In the genomic region with DNA sequence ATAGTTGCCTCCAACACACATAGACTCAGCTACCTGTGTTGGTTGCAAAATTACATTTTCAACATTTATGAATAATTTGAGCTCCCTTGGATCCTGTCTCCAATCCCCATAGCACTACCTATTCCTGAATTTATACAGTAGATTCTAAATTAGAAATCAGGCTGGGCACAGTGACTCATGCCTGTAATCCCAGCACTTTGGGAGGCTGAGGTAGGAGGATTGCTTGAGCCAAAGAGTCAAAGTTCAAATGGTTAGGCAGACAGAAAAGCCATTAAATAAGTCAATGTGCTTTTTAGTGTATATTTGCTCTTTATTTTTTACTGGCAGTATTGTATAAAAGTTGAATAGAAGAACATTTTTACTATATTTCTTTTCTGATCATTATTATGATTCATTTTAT, we compare ENCODE assay signal across 21 cellular contexts.
"Had no signal": no experiment of that assay in that cellular context is flagged by ENCODE, and none has a peak within 500 bp of the region (broad histone marks: within the 10 kb centered on the region; RNA-seq: fewer than 3 reads in every experiment).

No MANE protein-coding gene starts in this region.

- ATAC-seq: heart left ventricle; natural killer cell treated with Interleukin-12 subunit alpha and Interleukin-12 subunit beta and Interleukin-15 and Interleukin-18, amount 100 ng/mL, for 72 hours; stimulated activated naive B cell treated with anti-CD40 and anti-IgM and Interleukin-4, amounts not matched to agents 10 μg/mL and 1 μg/mL and 100 μg/mL, for 72 hours; stimulated activated naive CD8-positive, alpha-beta T cell treated with anti-CD3 and anti-CD28 coated beads, Interleukin-15, Interleukin-2, amounts not matched to agents 100 U/mL and 50 U/mL, for 24 hours; upper lobe of right lung had no signal

- H3K27me3 ChIP-seq: heart left ventricle, ovary, right atrium auricular region, right lobe of liver, stomach, testis, thyroid gland, upper lobe of right lung had no signal

- H3K36me3 ChIP-seq: heart left ventricle, left ventricle myocardium inferior, ovary, right atrium auricular region, right lobe of liver, stomach, thyroid gland, upper lobe of right lung had no signal

- H3K4me1 ChIP-seq: heart left ventricle, left ventricle myocardium inferior, right atrium auricular region, right lobe of liver, stomach, testis, thyroid gland, upper lobe of right lung had no signal

- H3K9me3 ChIP-seq: ovary, right atrium auricular region, right lobe of liver, stomach, testis, thyroid gland, upper lobe of right lung had no signal

- H3K4me3 ChIP-seq: heart left ventricle, left ventricle myocardium inferior, ovary, right atrium auricular region, right lobe of liver, stomach, testis, thyroid gland, upper lobe of right lung had no signal

- DNase-seq: heart left ventricle; hypothalamus; immature natural killer cell; kidney; left ventricle myocardium inferior; naive B cell; ovary; right lobe of liver; stimulated activated CD4-positive, alpha-beta T cell treated with anti-CD3 and anti-CD28 coated beads, Interleukin-12 subunit alpha, Interleukin-12 subunit beta, amount 100 ng/mL, for 4 hours; stimulated activated CD4-positive, alpha-beta T cell treated with anti-CD3 and anti-CD28 coated beads, Interleukin-15, amount 100 ng/mL, for 24 hours; stimulated activated CD4-positive, alpha-beta T cell treated with anti-CD3 and anti-CD28 coated beads, Interleukin-2, amount 100 ng/mL, for 24 hours; stimulated activated CD4-positive, alpha-beta T cell treated with anti-CD3 and anti-CD28 coated beads, Interleukin-4, amount 100 ng/mL, for 1 hour; stimulated activated naive B cell treated with anti-CD40 and anti-IgM and Interleukin-4, amounts not matched to agents 10 μg/mL and 1 μg/mL and 100 μg/mL, for 72 hours; stimulated activated naive CD8-positive, alpha-beta T cell treated with anti-CD3 and anti-CD28 coated beads, Interleukin-15, Interleukin-2, amounts not matched to agents 100 U/mL and 50 U/mL, for 24 hours; stomach; testis; thyroid gland; trophoblast cell; upper lobe of right lung had no signal

- H3K27ac ChIP-seq: heart left ventricle, left ventricle myocardium inferior, ovary, right atrium auricular region, right lobe of liver, stomach, testis, thyroid gland, upper lobe of right lung had no signal
